ENCODE assay signal across 10 cellular contexts in the genomic region with DNA sequence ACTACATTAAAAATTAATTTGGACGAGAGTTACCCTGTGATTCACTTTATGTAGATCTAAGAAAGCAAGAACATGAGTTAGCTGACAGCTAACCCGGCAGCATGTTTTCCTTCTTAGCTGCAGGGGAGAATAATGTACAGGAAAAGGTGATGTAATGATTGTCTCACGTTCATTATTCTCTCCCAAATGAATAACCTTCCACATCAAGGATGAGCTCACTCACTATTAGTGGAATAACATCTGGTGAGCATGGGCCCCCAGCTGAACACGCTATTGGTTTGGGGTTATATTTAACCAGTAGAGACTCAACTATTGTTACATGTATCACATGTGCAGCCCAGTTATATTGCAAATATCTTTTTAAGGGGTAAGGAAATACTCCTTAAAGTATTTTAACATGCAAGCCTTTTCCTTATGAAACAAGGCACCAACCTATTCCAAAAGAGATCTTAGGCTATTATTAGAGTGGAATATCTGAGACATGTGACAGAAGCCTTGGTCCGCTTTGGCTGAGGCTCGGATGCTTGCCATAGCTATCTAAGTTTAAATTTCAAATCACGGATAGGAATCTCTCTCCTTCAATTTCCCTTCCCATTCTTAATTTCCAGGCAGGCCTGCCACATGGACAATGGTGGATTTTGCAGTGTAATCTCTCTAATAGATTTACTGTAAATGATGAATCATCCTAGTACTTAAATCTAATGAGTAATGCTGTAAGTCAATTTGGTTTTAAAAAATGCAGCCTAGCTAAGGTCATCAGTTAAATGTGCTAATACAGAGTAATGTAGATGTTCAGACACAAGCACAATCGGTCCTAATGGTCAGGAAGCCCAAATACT.
DNase-seq lines count a peak whose midpoint lies in the region; ATAC-seq and TF ChIP-seq lines count a peak whose summit lies in the region.
"Had no signal": no experiment of that assay in that cellular context is flagged by ENCODE, and none has a peak within 500 bp of the region (broad histone marks: within the 10 kb centered on the region; RNA-seq: fewer than 3 reads in every experiment).

No MANE protein-coding gene starts in this region.

- 9 to 17% (median 11%) methylated on average over 8 of the region's 8 CpGs for WGBS in psoas muscle, 3 donors

- H3K27me3 ChIP-seq in psoas muscle (ENCODE audit: insufficient read depth in 3 of 3, low read length in 2 of 3) = no peaks in the 10 kb centered on the region

- intact Hi-C loops in psoas muscle (cut with DNase I) = no loop called here
- intact Hi-C loops in posterior vena cava (cut with DNase I) = no loop called here

- DNase-seq in DMS53 treated with DMSO at 0.1 percent for 48 hours (lab: John Stamatoyannopoulos, UW; ENCODE audit: unreplicated experiment) = peak; percentile 2
- DNase-seq in NCI-H82 treated with DMSO at 0.1 percent for 48 hours (lab: John Stamatoyannopoulos, UW; ENCODE audit: unreplicated experiment) = peak; percentile 81
- DNase-seq in fibroblast of gingiva (ENCODE audit: low read depth) = peak; percentile 51
- DNase-seq in psoas muscle = peak in 1 of 2 donors; percentile 48
- no peak for DNase-seq in posterior vena cava (ENCODE audit: low spot score)
- DNase-seq: activated CD4-positive, alpha-beta T cell treated with anti-CD3 and anti-CD28 coated beads, Interleukin-2, amount 50 U/mL, for 4 hours; amygdala had no signal

- H3K27ac ChIP-seq in psoas muscle = peak overlapping the region; percentile 84

- peaks cover 25% of the 10 kb centered on the region for H3K4me1 ChIP-seq in psoas muscle

- TF ChIP-seq CTCF in psoas muscle (IDR thresholded peaks at IDR 0.05) = no peak

- H3K4me3 ChIP-seq in psoas muscle = no peak overlapping the region

- ATAC-seq in psoas muscle (peak; percentile 75 to 89 (median 86)), GM19351 (IDR thresholded peaks at IDR 0.05; ENCODE audit: unreplicated experiment) (no peak), GM18858 (IDR thresholded peaks at IDR 0.05; ENCODE audit: unreplicated experiment) (no peak), GM18517 (IDR thresholded peaks at IDR 0.05; ENCODE audit: unreplicated experiment) (no peak)

- H3K9me3 ChIP-seq in psoas muscle = no peaks in the 10 kb centered on the region

- H3K36me3 ChIP-seq in psoas muscle (ENCODE audit: insufficient read depth in 1 of 2, low read depth in 1 of 2) = no peaks in the 10 kb centered on the region

Comparison
In these comparisons a context has a peak if more than half of its experiments do, and no peak if none do; other contexts are left out.
1. ATAC-seq: peak in psoas muscle (4 of 4); none in GM19351 (single experiment), GM18858 (single experiment) and GM18517 (single experiment).